Comparison of ENCODE assay signal across 8 cellular contexts in genomic region chr5:96823900-96824351, GRCh38. TPM values are rescaled to one million over a fixed set of nuclear protein-coding genes. Genes with fewer than 3 reads are reported as not detected.
DNase-seq lines count a peak whose midpoint lies in the region; ATAC-seq and TF ChIP-seq lines count a peak whose summit lies in the region.

No MANE protein-coding gene starts in this region.

- peak; percentile 99 for ATAC-seq in GM21423 (IDR thresholded peaks at IDR 0.05; ENCODE audit: unreplicated experiment)

- no peak for TF ChIP-seq POLR2A in uterus (IDR thresholded peaks at IDR 0.05)
- no peak for TF ChIP-seq POLR2A in vagina (IDR thresholded peaks at IDR 0.05)

- H3K27me3 ChIP-seq in uterus (no peaks in the 10 kb centered on the region), vagina (no peaks in the 10 kb centered on the region)

- H3K9me3 Mint-ChIP-seq in activated T-cell treated with anti-CD3 and anti-CD28 coated beads, Interleukin-2, amount 50 U/mL, for 24 hours: no peaks in the 10 kb centered on the region

- no peaks in the 10 kb centered on the region for H3K36me3 ChIP-seq in uterus
- no peaks in the 10 kb centered on the region for H3K36me3 ChIP-seq in vagina

- peaks cover 46% of the 10 kb centered on the region for H3K4me1 Mint-ChIP-seq in activated T-cell treated with anti-CD3 and anti-CD28 coated beads, Interleukin-2, amount 50 U/mL, for 24 hours (ENCODE audit: low read depth)

- DNase-seq in Daoy (ENCODE audit: low read depth) (peak; percentile 85), HS-27A (ENCODE audit: low read depth) (peak; percentile 24), fibroblast of gingiva (ENCODE audit: low read depth) (peak; percentile 29), GDM1 (lab: John Stamatoyannopoulos, UW) (no peak), uterus (no peak), vagina (ENCODE audit: extremely low spot score in 2 of 2) (no peak)
- no peak for DNase-seq in activated T-cell treated with anti-CD3 and anti-CD28 coated beads, Interleukin-2, amount 50 U/mL, for 24 hours

- TF ChIP-seq CTCF in uterus (IDR thresholded peaks at IDR 0.05) (no peak), vagina (IDR thresholded peaks at IDR 0.05) (no peak)

- no peak overlapping the region for H3K4me3 Mint-ChIP-seq in activated T-cell treated with anti-CD3 and anti-CD28 coated beads, Interleukin-2, amount 50 U/mL, for 24 hours

- no peaks in the 10 kb centered on the region for H3K9me3 ChIP-seq in uterus
- no peaks in the 10 kb centered on the region for H3K9me3 ChIP-seq in vagina

- no peaks in the 10 kb centered on the region for H3K27me3 Mint-ChIP-seq in activated T-cell treated with anti-CD3 and anti-CD28 coated beads, Interleukin-2, amount 50 U/mL, for 24 hours

- H3K4me3 ChIP-seq in uterus: no peak overlapping the region
- no peak overlapping the region for H3K4me3 ChIP-seq in vagina

- intact Hi-C loops in uterus (cut with DNase I; ENCODE audit: low total_unique reads): no loop called here
- intact Hi-C loops in vagina (cut with DNase I): no loop called here

- H3K4me1 ChIP-seq in uterus (no peaks in the 10 kb centered on the region), vagina (peaks cover 6% of the 10 kb centered on the region)

- H3K27ac ChIP-seq in uterus (no peak overlapping the region), vagina (no peak overlapping the region)

- no peak overlapping the region for H3K27ac Mint-ChIP-seq in activated T-cell treated with anti-CD3 and anti-CD28 coated beads, Interleukin-2, amount 50 U/mL, for 24 hours

- H3K36me3 Mint-ChIP-seq in activated T-cell treated with anti-CD3 and anti-CD28 coated beads, Interleukin-2, amount 50 U/mL, for 24 hours (ENCODE audit: low read depth): no peaks in the 10 kb centered on the region

RNA-seq across cellular contexts. Expression of gene ERAP1, which starts 16.2 kb away (rescaled TPM):
- 23.4 and 25.2 TPM in 2 replicates for total RNA-seq in Daoy (2014; rRNA removed; shearing (Covaris generic))
- total RNA-seq in uterus: 10 to 100 TPM; 23.1 to 74.1 (median 37.2) TPM
- total RNA-seq in vagina: 23.6 TPM

RNA-seq across cellular contexts. Expression of gene ERAP2, which starts 52.4 kb away (rescaled TPM):
- total RNA-seq in Daoy (2014; rRNA removed; shearing (Covaris generic)): 72.8 and 82.6 TPM in 2 replicates
- total RNA-seq in uterus: 10 to 100 TPM in 3 of 4 donors, 1 to 10 TPM in 1; 9.5 to 29.2 (median 17.1) TPM
- 16.5 TPM for total RNA-seq in vagina

Comparison
In these comparisons a context has a peak if more than half of its experiments do, and no peak if none do; other contexts are left out.
1. DNase-seq: peak in Daoy (single experiment), HS-27A (single experiment) and fibroblast of gingiva (single experiment); none in GDM1 (single experiment), activated T-cell treated with anti-CD3 and anti-CD28 coated beads, Interleukin-2, amount 50 U/mL, for 24 hours (single experiment), uterus (0 of 2) and vagina (0 of 2).